In the genomic region with DNA sequence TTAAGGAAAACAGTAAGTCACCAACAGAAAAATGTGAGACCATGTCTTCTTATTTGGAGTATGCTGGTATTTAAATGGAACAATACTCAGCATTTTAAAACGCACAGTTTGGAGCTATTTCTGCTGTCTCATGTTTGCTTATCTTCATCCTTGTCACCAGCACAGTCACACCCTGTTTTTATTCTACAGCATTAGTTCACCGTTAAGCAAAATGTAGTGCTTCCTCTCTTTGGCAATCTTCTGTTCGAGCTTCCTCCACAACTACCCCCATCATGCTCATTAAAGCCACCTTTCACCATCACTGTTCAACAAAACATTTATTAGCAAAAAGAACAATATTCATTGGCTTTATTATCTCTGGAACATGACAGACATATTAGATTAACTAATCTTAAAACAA, we compare ENCODE assay signal across 19 cellular contexts.
"Had no signal": no experiment of that assay in that cellular context is flagged by ENCODE, and none has a peak within 500 bp of the region (broad histone marks: within the 10 kb centered on the region; RNA-seq: fewer than 3 reads in every experiment).

No MANE protein-coding gene starts in this region.

- H3K4me1 Mint-ChIP-seq: activated CD8-positive, alpha-beta memory T cell treated with anti-CD3 and anti-CD28 coated beads, Interleukin-2, amount 10 ng/mL, durations not matched to agents 7 days and 5 days; central memory CD8-positive, alpha-beta T cell; neural crest cell; stimulated activated naive CD8-positive, alpha-beta T cell treated with anti-CD3 and anti-CD28 coated beads, Interleukin-15, amount 100 ng/mL, for 72 hours had no signal

- DNase-seq: activated CD4-positive, alpha-beta T cell treated with anti-CD3 and anti-CD28 coated beads, Interleukin-2, amount 50 U/mL, for 4 hours; activated CD4-positive, CD25-positive, alpha-beta regulatory T cell treated with anti-CD3 and anti-CD28 coated beads, Interleukin-2, amount 50 U/mL, for 72 hours; activated CD8-positive, alpha-beta memory T cell treated with anti-CD3 and anti-CD28 coated beads, Interleukin-2, amount 10 ng/mL, durations not matched to agents 7 days and 5 days; activated effector memory CD4-positive, alpha-beta T cell treated with anti-CD3 and anti-CD28 coated beads, Interleukin-2, amount 50 U/mL, for 16 hours; activated T-cell treated with anti-CD3 and anti-CD28 coated beads, Interleukin-2, amount 50 U/mL, for 4 hours; amniotic stem cell; body of pancreas; effector memory CD8-positive, alpha-beta T cell; hippocampal formation; kidney glomerular epithelial cell; ovary; stimulated activated CD4-positive, alpha-beta T cell treated with anti-CD3 and anti-CD28 coated beads, Interleukin-4, amount 100 ng/mL, for 1 hour; stimulated activated naive CD8-positive, alpha-beta T cell treated with anti-CD3 and anti-CD28 coated beads, Interleukin-15, amount 100 ng/mL, for 72 hours; testis; uterus had no signal

- H3K36me3 ChIP-seq: ovary, uterus had no signal

- H3K27ac ChIP-seq: body of pancreas, testis had no signal

- H3K4me3 Mint-ChIP-seq: activated CD8-positive, alpha-beta memory T cell treated with anti-CD3 and anti-CD28 coated beads, Interleukin-2, amount 10 ng/mL, durations not matched to agents 7 days and 5 days; activated T-cell treated with anti-CD3 and anti-CD28 coated beads, Interleukin-2, amount 50 U/mL, for 4 hours; central memory CD8-positive, alpha-beta T cell; dendritic cell treated with granulocyte-macrophage colony-stimulating factor and Interleukin-4, amounts not matched to agents 40 ng/mL and 50 ng/mL, for 4 days; effector memory CD8-positive, alpha-beta T cell; neural crest cell; stimulated activated naive CD8-positive, alpha-beta T cell treated with anti-CD3 and anti-CD28 coated beads, Interleukin-15, amount 100 ng/mL, for 72 hours had no signal

- H3K27me3 Mint-ChIP-seq: dendritic cell treated with granulocyte-macrophage colony-stimulating factor and Interleukin-4, amounts not matched to agents 40 ng/mL and 50 ng/mL, for 4 days had no signal

- ATAC-seq: activated CD8-positive, alpha-beta memory T cell treated with anti-CD3 and anti-CD28 coated beads, Interleukin-2, amount 10 ng/mL, durations not matched to agents 7 days and 5 days; activated naive CD4-positive, alpha-beta T cell treated with anti-CD3 and anti-CD28 coated beads, Interleukin-2, amount 50 U/mL, for 72 hours; activated T-cell treated with anti-CD3 and anti-CD28 coated beads, Interleukin-2, amount 50 U/mL, for 4 hours; body of pancreas; effector memory CD8-positive, alpha-beta T cell; stimulated activated naive CD8-positive, alpha-beta T cell treated with anti-CD3 and anti-CD28 coated beads, Interleukin-15, amount 100 ng/mL, for 72 hours had no signal

- H3K36me3 Mint-ChIP-seq: activated CD8-positive, alpha-beta memory T cell treated with anti-CD3 and anti-CD28 coated beads, Interleukin-2, amount 10 ng/mL, durations not matched to agents 7 days and 5 days had no signal

- H3K9me3 Mint-ChIP-seq: central memory CD8-positive, alpha-beta T cell; effector memory CD8-positive, alpha-beta T cell; neural crest cell had no signal

- H3K4me3 ChIP-seq: body of pancreas, ovary, testis, uterus had no signal

- H3K27me3 ChIP-seq: body of pancreas, ovary, testis, uterus had no signal

- H3K9me3 ChIP-seq: body of pancreas, ovary, testis, uterus had no signal

- H3K27ac Mint-ChIP-seq: activated CD8-positive, alpha-beta memory T cell treated with anti-CD3 and anti-CD28 coated beads, Interleukin-2, amount 10 ng/mL, durations not matched to agents 7 days and 5 days; activated naive CD4-positive, alpha-beta T cell treated with anti-CD3 and anti-CD28 coated beads, Interleukin-2, amount 50 U/mL, for 72 hours; effector memory CD8-positive, alpha-beta T cell; stimulated activated naive CD8-positive, alpha-beta T cell treated with anti-CD3 and anti-CD28 coated beads, Interleukin-15, amount 100 ng/mL, for 72 hours had no signal
